Comparison of ENCODE assay signal across 9 cellular contexts in the genomic region with DNA sequence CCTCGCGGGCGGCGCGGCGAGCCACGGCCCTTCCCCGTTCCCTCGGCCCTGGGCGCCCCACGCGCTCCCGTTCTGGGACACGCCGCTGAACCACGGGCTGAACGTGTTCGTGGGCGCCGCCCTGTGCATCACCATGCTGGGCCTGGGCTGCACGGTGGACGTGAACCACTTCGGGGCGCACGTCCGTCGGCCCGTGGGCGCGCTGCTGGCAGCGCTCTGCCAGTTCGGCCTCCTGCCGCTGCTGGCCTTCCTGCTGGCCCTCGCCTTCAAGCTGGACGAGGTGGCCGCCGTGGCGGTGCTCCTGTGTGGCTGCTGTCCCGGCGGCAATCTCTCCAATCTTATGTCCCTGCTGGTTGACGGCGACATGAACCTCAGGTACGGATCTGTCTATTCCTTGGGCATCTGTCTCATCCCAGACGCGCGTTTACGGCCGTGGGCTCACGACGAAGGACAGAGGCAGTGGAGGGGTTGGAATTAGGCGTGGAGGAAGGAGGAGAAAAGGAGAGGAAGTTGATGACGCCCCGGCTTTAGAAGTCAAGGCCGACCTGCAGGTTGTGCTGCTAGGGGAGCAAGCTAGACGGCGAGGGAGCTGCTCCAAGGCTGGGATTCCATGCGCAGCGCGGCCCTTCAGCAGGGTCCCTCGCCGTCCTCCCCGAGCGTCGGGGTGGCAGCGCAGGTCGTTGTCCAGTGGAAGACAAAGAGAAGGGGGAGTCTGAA. TPM values are rescaled to one million over a fixed set of nuclear protein-coding genes. Genes with fewer than 3 reads are reported as not detected.
DNase-seq lines count a peak whose midpoint lies in the region; ATAC-seq and TF ChIP-seq lines count a peak whose summit lies in the region.
"Had no signal": no experiment of that assay in that cellular context is flagged by ENCODE, and none has a peak within 500 bp of the region (broad histone marks: within the 10 kb centered on the region; RNA-seq: fewer than 3 reads in every experiment).

No MANE protein-coding gene starts in this region.

- H3K27me3 Mint-ChIP-seq in activated T-helper 17 cell treated with anti-CD3 and anti-CD28 coated beads, Interleukin-2, amount 50 U/mL, for 72 hours = peaks cover 57% of the 10 kb centered on the region

- H3K4me3 ChIP-seq in suprapubic skin = peak overlapping the region; percentile 52

- no peak overlapping the region for H3K27ac ChIP-seq in suprapubic skin

- peaks cover 52% of the 10 kb centered on the region for H3K27me3 ChIP-seq in suprapubic skin

- H3K36me3 Mint-ChIP-seq in activated T-helper 17 cell treated with anti-CD3 and anti-CD28 coated beads, Interleukin-2, amount 50 U/mL, for 72 hours (ENCODE audit: low read depth) = no peaks in the 10 kb centered on the region

- no peaks in the 10 kb centered on the region for H3K36me3 ChIP-seq in suprapubic skin

- peaks cover 13% of the 10 kb centered on the region for H3K4me1 ChIP-seq in suprapubic skin

- TF ChIP-seq EP300 in suprapubic skin (IDR thresholded peaks at IDR 0.05) = no peak

- DNase-seq in activated CD8-positive, alpha-beta memory T cell treated with anti-CD3 and anti-CD28 coated beads for 24 hours = peak; percentile 58
- DNase-seq in activated CD8-positive, alpha-beta memory T cell treated with anti-CD3 and anti-CD28 coated beads, Interleukin-2, amount 50 U/mL, for 48 hours = no peak
- DNase-seq in islet precursor cell = peak; percentile 61
- DNase-seq in suprapubic skin (ENCODE audit: low spot score in 2 of 2) = no peak
- DNase-seq in MV-4-11 (lab: John Stamatoyannopoulos, UW) = no peak
- DNase-seq: left cardiac atrium had no signal

- H3K9me3 ChIP-seq in suprapubic skin = no peaks in the 10 kb centered on the region

- peak in 1 of 2 donors; percentile 7 for TF ChIP-seq CTCF in suprapubic skin (IDR thresholded peaks at IDR 0.05)

- no peak for TF ChIP-seq POLR2A in suprapubic skin (IDR thresholded peaks at IDR 0.05)

- H3K27ac Mint-ChIP-seq in activated T-helper 17 cell treated with anti-CD3 and anti-CD28 coated beads, Interleukin-2, amount 50 U/mL, for 72 hours = no peak overlapping the region

- H3K4me1 Mint-ChIP-seq in activated T-helper 17 cell treated with anti-CD3 and anti-CD28 coated beads, Interleukin-2, amount 50 U/mL, for 72 hours = no peaks in the 10 kb centered on the region

- 19% methylated on average over 38 of the region's 66 CpGs for WGBS in suprapubic skin

- H3K9me3 Mint-ChIP-seq in activated T-helper 17 cell treated with anti-CD3 and anti-CD28 coated beads, Interleukin-2, amount 50 U/mL, for 72 hours = no peaks in the 10 kb centered on the region

- H3K4me3 Mint-ChIP-seq in activated T-helper 17 cell treated with anti-CD3 and anti-CD28 coated beads, Interleukin-2, amount 50 U/mL, for 72 hours = peak overlapping the region; percentile 62

- peak; percentile 32 for ATAC-seq in activated T-helper 17 cell treated with anti-CD3 and anti-CD28 coated beads, Interleukin-2, amount 50 U/mL, for 72 hours (replicated peaks)
- ATAC-seq in HG02884 (IDR thresholded peaks at IDR 0.05; ENCODE audit: unreplicated experiment) (no peak), HG03280 (IDR thresholded peaks at IDR 0.05; ENCODE audit: unreplicated experiment) (no peak)

RNA-seq across cellular contexts. Expression of a gene that starts 0.8 kb away (rescaled TPM):
- not detected for total RNA-seq in activated T-helper 17 cell treated with anti-CD3 and anti-CD28 coated beads, Interleukin-2, amount 50 U/mL, for 72 hours
- under 1 TPM in 2 of 4 donors, not detected in 2; 0.26 to 0.34 TPM for total RNA-seq in suprapubic skin

RNA-seq across cellular contexts. Expression of a gene that starts 6.1 kb away (rescaled TPM):
- not detected for total RNA-seq in activated T-helper 17 cell treated with anti-CD3 and anti-CD28 coated beads, Interleukin-2, amount 50 U/mL, for 72 hours
- total RNA-seq in suprapubic skin = not detected
- total RNA-seq: left cardiac atrium had no signal

Comparison
In these comparisons a context has a peak if more than half of its experiments do, and no peak if none do; other contexts are left out.
1. DNase-seq: peak in activated CD8-positive, alpha-beta memory T cell treated with anti-CD3 and anti-CD28 coated beads for 24 hours (single experiment) and islet precursor cell (single experiment); none in activated CD8-positive, alpha-beta memory T cell treated with anti-CD3 and anti-CD28 coated beads, Interleukin-2, amount 50 U/mL, for 48 hours (single experiment), suprapubic skin (0 of 2) and MV-4-11 (single experiment).